Comparison of ENCODE assay signal across 8 cellular contexts in the genomic region with DNA sequence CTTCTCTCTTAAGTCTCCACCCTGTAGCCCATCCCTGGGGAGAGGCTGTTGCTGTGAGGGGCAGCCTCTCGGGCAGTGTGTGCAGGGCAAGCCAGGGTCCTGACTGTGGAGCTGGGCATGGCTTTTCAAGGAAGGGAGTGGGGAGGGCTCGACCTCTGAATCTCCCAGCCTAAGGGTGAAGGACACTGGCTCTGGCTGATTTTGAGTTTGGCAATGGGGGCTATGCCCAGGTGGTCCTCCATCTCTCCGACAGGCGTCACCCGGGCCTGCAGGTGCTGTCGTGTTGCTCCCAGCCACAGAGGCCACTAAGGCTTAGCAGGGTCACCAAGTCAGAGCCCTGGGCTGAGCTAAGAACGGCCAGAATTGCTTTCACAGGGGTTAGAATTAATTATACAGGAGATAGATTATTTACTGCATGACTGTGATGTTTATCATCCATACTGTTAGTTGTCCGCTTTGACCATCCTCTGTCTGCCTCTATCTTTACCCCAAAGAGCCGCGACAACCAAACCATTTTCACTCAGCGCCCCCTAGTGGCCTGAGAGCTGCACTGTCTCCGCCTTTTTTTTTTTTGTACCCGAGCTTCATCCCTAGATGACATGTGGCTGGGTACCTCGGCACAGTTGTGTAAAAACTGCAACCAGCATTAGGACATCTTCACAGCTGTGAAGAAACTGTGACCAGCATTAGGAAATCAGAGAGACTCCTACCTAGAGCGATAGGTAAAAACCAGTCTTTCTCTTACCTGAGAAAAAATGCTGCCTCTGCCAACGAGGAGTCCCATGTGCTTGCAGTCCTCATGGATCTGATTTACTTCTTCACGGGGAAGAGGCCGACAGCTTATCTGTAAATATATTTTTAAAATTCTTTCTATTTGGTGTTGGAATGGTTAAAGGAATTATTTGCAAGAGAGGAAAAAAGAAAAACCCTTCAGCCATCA. TPM values are rescaled to one million over a fixed set of nuclear protein-coding genes. Genes with fewer than 3 reads are reported as not detected.
DNase-seq lines count a peak whose midpoint lies in the region; ATAC-seq and TF ChIP-seq lines count a peak whose summit lies in the region.

No MANE protein-coding gene starts in this region.

- no peak overlapping the region for H2AFZ ChIP-seq in mesenchymal stem cell (ENCODE audit: low read depth, low read length)

- H3K4me2 ChIP-seq in mesenchymal stem cell (ENCODE audit: low read length, poor library complexity, severe bottlenecking) = no peak overlapping the region

- H3K4me3 ChIP-seq in BJ (ENCODE audit: low read depth, low read length) (no peak overlapping the region), mesenchymal stem cell (ENCODE audit: insufficient read depth in 1 of 2, low read depth in 1 of 2, low read length in 2 of 2) (peak overlapping the region in 1 of 2 experiments; percentile 3)

- H3K9ac ChIP-seq in mesenchymal stem cell (ENCODE audit: low read length) = peak overlapping the region; percentile 37

- H3K23ac ChIP-seq in mesenchymal stem cell (ENCODE audit: low read length in 2 of 2) = no peak overlapping the region

- H2BK120ac ChIP-seq in mesenchymal stem cell (ENCODE audit: low read depth, low read length) = no peak overlapping the region

- peak; percentile 90 for TF ChIP-seq CTCF in BJ (IDR thresholded peaks at IDR 0.05; ENCODE audit: insufficient read depth, low read depth, low read length)

- no peak overlapping the region for H3K27ac ChIP-seq in mesenchymal stem cell (ENCODE audit: low read length, poor library complexity, severe bottlenecking)

- H3K14ac ChIP-seq in mesenchymal stem cell (ENCODE audit: low read length in 2 of 2) = no peak overlapping the region

- peak overlapping the region in 1 of 2 experiments; percentile 30 for H3K18ac ChIP-seq in mesenchymal stem cell (ENCODE audit: low read depth in 1 of 2, low read length in 2 of 2)

- no peaks in the 10 kb centered on the region for H3K79me1 ChIP-seq in mesenchymal stem cell (replicated peaks; ENCODE audit: low read length, poor library complexity, severe bottlenecking)

- no peak overlapping the region for H4K91ac ChIP-seq in mesenchymal stem cell (ENCODE audit: low read length)

- no peak overlapping the region for H3K4ac ChIP-seq in mesenchymal stem cell (ENCODE audit: low read depth in 1 of 2, low read length in 2 of 2)

- no peaks in the 10 kb centered on the region for H3K9me3 ChIP-seq in mesenchymal stem cell (ENCODE audit: control insufficient read depth, low read length)

- H3K27me3 ChIP-seq in BJ (ENCODE audit: control insufficient read depth, insufficient read depth, low read length) (peaks cover 6% of the 10 kb centered on the region; the same call in 1 of the 2 replicates), mesenchymal stem cell (ENCODE audit: control insufficient read depth in 1 of 2, insufficient read depth in 1 of 2, low read length in 2 of 2) (peaks cover 0 to 51% of the 10 kb centered on the region in 2 experiments)

- H3K36me3 ChIP-seq in BJ (ENCODE audit: control insufficient read depth, insufficient read depth, low read length) = no peaks in the 10 kb centered on the region
- H3K36me3 ChIP-seq in mesenchymal stem cell (ENCODE audit: control insufficient read depth in 1 of 2, insufficient read depth in 2 of 2, low read depth in 1 of 2, low read length in 2 of 2) = no peaks in the 10 kb centered on the region

- no peak overlapping the region for H2BK12ac ChIP-seq in mesenchymal stem cell (ENCODE audit: low read length in 2 of 2)

- 46% methylated on average over 15 of the region's 18 CpGs for WGBS in mesenchymal stem cell

- CTCF ChIA-PET in BJ (lab: Yijun Ruan, JAX) = interaction anchor here (0.6 to 4.1 kb wide), 37 partner anchors 9 to 923 kb away, joined by 3 to 33 read pairs (median 4); no protein-coding TSS in a partner anchor

- POLR2A ChIA-PET in BJ (lab: Charles Lee) = no interaction called here

- no peak overlapping the region for H4K8ac ChIP-seq in mesenchymal stem cell (ENCODE audit: low read length)

- peak; percentile 82 for ATAC-seq in GM19035 (IDR thresholded peaks at IDR 0.05; ENCODE audit: unreplicated experiment)
- peak; percentile 81 for ATAC-seq in HG03378 (IDR thresholded peaks at IDR 0.05; ENCODE audit: unreplicated experiment)

- no peak for DNase-seq in BJ (ENCODE audit: low read depth)
- DNase-seq in NCI-H524 (lab: John Stamatoyannopoulos, UW) = peak; percentile 72 to 74
- DNase-seq in activated CD4-positive, alpha-beta T cell treated with anti-CD3 and anti-CD28 coated beads, Interleukin-2, amount 50 U/mL, for 24 hours (ENCODE audit: low read depth in 1 of 2, low spot score in 1 of 2) = peak; percentile 26 to 36
- DNase-seq in dermis microvascular lymphatic vessel endothelial cell (ENCODE audit: low read depth in 2 of 2) = peak; percentile 15 to 55
- DNase-seq in mesenchymal stem cell = peak; percentile 67
- DNase-seq in stimulated activated CD8-positive, alpha-beta memory T cell treated with anti-CD3 and anti-CD28 coated beads, Interleukin-4, amount 100 ng/mL, for 48 hours = peak; percentile 79

- no peak overlapping the region for H2BK15ac ChIP-seq in mesenchymal stem cell (ENCODE audit: low read depth, poor library complexity, severe bottlenecking)

- no peak overlapping the region for H2AK5ac ChIP-seq in mesenchymal stem cell (ENCODE audit: low read length, severe bottlenecking)

- H2BK5ac ChIP-seq in mesenchymal stem cell (ENCODE audit: low read depth, low read length, poor library complexity, severe bottlenecking) = no peak overlapping the region

- H3K4me1 ChIP-seq in mesenchymal stem cell (ENCODE audit: control insufficient read depth, insufficient read depth, low read depth, low read length) = peaks cover 2% of the 10 kb centered on the region

RNA-seq across cellular contexts. Expression of a gene that starts 44.5 kb away (rescaled TPM):
- polyA plus RNA-seq in BJ (2011; rRNA removed) = not detected in 2 replicates
- not detected in 2 replicates for polyA minus RNA-seq in BJ (2011; rRNA and poly(A)+ RNA removed)
- total RNA-seq in dermis microvascular lymphatic vessel endothelial cell = not detected in 2 replicates
- polyA plus RNA-seq in mesenchymal stem cell (2013, experiment 1 of 2) = not detected
- not detected for polyA plus RNA-seq in mesenchymal stem cell (2013, experiment 2 of 2)
